Comparison of ENCODE assay signal across 10 cellular contexts in genomic region chr10:71523756-71524155, GRCh38.
"Had no signal": no experiment of that assay in that cellular context is flagged by ENCODE, and none has a peak within 500 bp of the region (broad histone marks: within the 10 kb centered on the region; RNA-seq: fewer than 3 reads in every experiment).

No MANE protein-coding gene starts in this region.

- FAIRE-seq: H54, HTR-8/SVneo had no signal

- H3K4me2 ChIP-seq: KMS-11 had no signal

- H3K9ac ChIP-seq: GM23248, KMS-11 had no signal

- H2AFZ ChIP-seq: GM23248 had no signal

- H3K9me3 Mint-ChIP-seq: H9, HFFc6 had no signal

- H3K4me3 Mint-ChIP-seq: H9, HFFc6 had no signal

- DNase-seq: GM23248, GOT3, H9, HCEC 1CT, HFFc6, IMR-90, KBM-7 had no signal

- H3K27ac Mint-ChIP-seq: HFFc6 had no signal

- H3K27ac ChIP-seq: GM23248, KMS-11 had no signal

- H3K4me3 ChIP-seq: GM23248 had no signal
